In the genomic region with DNA sequence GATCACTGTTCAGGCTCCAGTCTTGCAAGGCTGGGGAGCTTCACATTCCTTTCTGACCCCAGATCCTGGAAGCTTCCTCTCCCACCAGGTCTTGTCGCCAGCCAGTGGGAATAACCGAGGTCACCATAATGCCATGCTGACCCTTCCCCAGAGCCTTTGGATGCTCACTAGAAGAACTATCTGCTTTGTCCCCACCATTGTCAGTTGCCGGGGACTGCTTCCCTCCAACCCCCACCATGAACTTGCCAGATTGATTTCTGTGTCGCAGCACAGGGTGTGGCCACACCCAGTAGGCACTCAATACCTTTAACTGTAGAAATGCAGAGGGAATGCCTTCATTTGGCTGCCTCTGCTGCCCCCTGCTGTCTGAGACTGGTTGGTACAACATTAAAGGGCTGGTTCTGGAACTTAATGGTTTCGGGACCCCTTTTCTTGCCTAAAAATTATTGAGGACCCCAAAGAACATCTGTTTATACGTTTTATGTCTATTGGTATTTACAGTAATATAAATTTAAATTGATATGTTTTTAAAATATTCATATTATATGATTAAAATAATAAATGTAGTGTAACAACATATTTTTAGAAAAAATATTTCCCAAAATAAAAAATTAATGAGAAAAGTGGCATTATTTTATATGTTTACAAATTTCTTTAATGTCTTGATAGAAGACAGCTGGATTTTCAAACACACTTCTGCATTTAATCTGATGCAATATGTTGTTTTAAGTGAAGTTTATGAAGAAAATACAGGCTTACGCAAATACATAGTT, we compare ENCODE assay signal across 8 cellular contexts. TPM values are rescaled to one million over a fixed set of nuclear protein-coding genes. Genes with fewer than 3 reads are reported as not detected.
DNase-seq lines count a peak whose midpoint lies in the region; ATAC-seq and TF ChIP-seq lines count a peak whose summit lies in the region.

No MANE protein-coding gene starts in this region.

- TF ChIP-seq CTCF in GM06990 (IDR thresholded peaks at IDR 0.05; ENCODE audit: insufficient read depth, low read length, poor library complexity, severe bottlenecking) (peak; percentile 74), MM.1S (IDR thresholded peaks at IDR 0.05; ENCODE audit: low read length) (peak; percentile 79), uterus (IDR thresholded peaks at IDR 0.05) (peak; percentile 90 to 99 (median 94))

- H3K4me1 ChIP-seq in MM.1S (ENCODE audit: low read length) (no peaks in the 10 kb centered on the region), uterus (no peaks in the 10 kb centered on the region)

- H3K27me3 ChIP-seq in GM06990 (replicated peaks; ENCODE audit: control insufficient read depth, insufficient read depth, low read length) (no peaks in the 10 kb centered on the region; the same call in 1 of the 2 replicates), MM.1S (replicated peaks; ENCODE audit: insufficient read depth, low read length) (peaks cover 35% of the 10 kb centered on the region), uterus (no peaks in the 10 kb centered on the region)

- H3K36me3 ChIP-seq in GM06990 (ENCODE audit: control insufficient read depth, insufficient read depth, low read length) (no peaks in the 10 kb centered on the region), MM.1S (replicated peaks; ENCODE audit: insufficient read depth, low read length) (no peaks in the 10 kb centered on the region), uterus (no peaks in the 10 kb centered on the region)

- no peaks in the 10 kb centered on the region for H3K9me3 ChIP-seq in MM.1S (replicated peaks; ENCODE audit: insufficient read depth, low read length)
- H3K9me3 ChIP-seq in uterus, result no peaks in the 10 kb centered on the region

- no peak overlapping the region for H2AFZ ChIP-seq in MM.1S (ENCODE audit: low read length)

- H3K4me2 ChIP-seq in MM.1S (ENCODE audit: low read depth, low read length), result no peak overlapping the region

- no peaks in the 10 kb centered on the region for H3K79me2 ChIP-seq in MM.1S (ENCODE audit: low read length)

- no peak for ATAC-seq in GM21515 (IDR thresholded peaks at IDR 0.05; ENCODE audit: unreplicated experiment)

- no peak overlapping the region for H3K9ac ChIP-seq in MM.1S (ENCODE audit: low read length)

- H3F3A ChIP-seq in MM.1S (ENCODE audit: insufficient read depth, low read length), result no peaks in the 10 kb centered on the region

- no peaks in the 10 kb centered on the region for H4K20me1 ChIP-seq in MM.1S (ENCODE audit: insufficient read depth, low read length)

- DNase-seq in GM06990 (ENCODE audit: extremely low read depth, insufficient read length), result no peak
- DNase-seq in MM.1S, result peak; percentile 55
- peak; percentile 70 for DNase-seq in SK-N-DZ (ENCODE audit: low spot score)
- peak; percentile 93 for DNase-seq in activated effector memory CD4-positive, alpha-beta T cell treated with anti-CD3 and anti-CD28 coated beads, Interleukin-2, amount 50 U/mL, for 16 hours
- DNase-seq in glomerular visceral epithelial cell (ENCODE audit: extremely low spot score), result peak; percentile 63
- DNase-seq in pons (ENCODE audit: low spot score), result peak; percentile 64
- DNase-seq in uterus, result peak; percentile 71

- intact Hi-C loops in uterus (cut with DNase I; ENCODE audit: low total_unique reads), result loop anchor here (2.0 to 10.0 kb wide), 3 partner anchors 88 to 248 kb away; no protein-coding TSS in a partner anchor

- no peaks in the 10 kb centered on the region for H3K9me2 ChIP-seq in MM.1S (replicated peaks; ENCODE audit: insufficient read depth, low read length)

- H3K27ac ChIP-seq in MM.1S (ENCODE audit: low read length), result no peak overlapping the region
- H3K27ac ChIP-seq in uterus, result no peak overlapping the region

- no peak for TF ChIP-seq POLR2A in uterus (IDR thresholded peaks at IDR 0.05)

- H3K4me3 ChIP-seq in GM06990 (replicated peaks; ENCODE audit: low read depth, low read length), result no peak overlapping the region
- H3K4me3 ChIP-seq in MM.1S (ENCODE audit: low read length), result no peak overlapping the region
- no peak overlapping the region for H3K4me3 ChIP-seq in uterus

RNA-seq across cellular contexts. Expression of a gene that starts 6.6 kb away (rescaled TPM):
- polyA plus RNA-seq in SK-N-DZ (2014; cell fraction: cytosol; rRNA removed), result 1.9 and 2.7 TPM in 2 replicates
- polyA plus RNA-seq in SK-N-DZ (2014; cell fraction: nucleus; rRNA removed), result 3.8 and 4.1 TPM in 2 replicates
- 10 to 100 TPM in 3 of 4 donors, 1 to 10 TPM in 1; 9.6 to 52.9 (median 28.2) TPM for total RNA-seq in uterus

RNA-seq across cellular contexts. Expression of a gene that starts 29.7 kb away (rescaled TPM):
- polyA plus RNA-seq in SK-N-DZ (2014; cell fraction: cytosol; rRNA removed), result 72.3 and 87.9 TPM in 2 replicates
- polyA plus RNA-seq in SK-N-DZ (2014; cell fraction: nucleus; rRNA removed), result 29.8 and 41.3 TPM in 2 replicates
- 100 to 1,000 TPM; 134 to 847 (median 280) TPM for total RNA-seq in uterus
